In the genomic region with DNA sequence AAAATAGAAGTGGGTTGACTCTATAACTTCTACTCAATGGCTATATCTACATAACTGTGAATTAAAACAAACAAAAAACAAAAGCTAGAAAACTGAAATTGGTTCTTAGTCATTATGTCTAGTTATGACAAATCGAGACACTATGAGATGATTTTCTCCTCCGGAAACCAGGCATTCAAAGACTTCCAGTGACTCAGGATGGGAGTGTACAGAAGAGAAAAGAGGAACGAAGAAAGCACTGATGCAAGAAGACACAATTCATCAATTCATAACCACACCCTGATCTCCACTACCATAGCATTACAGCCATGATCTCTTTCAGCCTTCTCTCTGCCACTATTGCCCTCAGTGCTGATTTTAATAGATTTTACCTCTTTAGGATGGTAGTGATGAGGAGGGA, we compare ENCODE assay signal across 1 cellular context.
TF ChIP-seq lines count a peak whose summit lies in the region.

No MANE protein-coding gene starts in this region.

TF ChIP-seq in HepG2, 621 proteins besides CTCF, POLR2A, EP300 and RAD21 (continued from another document):
- TF ChIP-seq, protein P1, sequence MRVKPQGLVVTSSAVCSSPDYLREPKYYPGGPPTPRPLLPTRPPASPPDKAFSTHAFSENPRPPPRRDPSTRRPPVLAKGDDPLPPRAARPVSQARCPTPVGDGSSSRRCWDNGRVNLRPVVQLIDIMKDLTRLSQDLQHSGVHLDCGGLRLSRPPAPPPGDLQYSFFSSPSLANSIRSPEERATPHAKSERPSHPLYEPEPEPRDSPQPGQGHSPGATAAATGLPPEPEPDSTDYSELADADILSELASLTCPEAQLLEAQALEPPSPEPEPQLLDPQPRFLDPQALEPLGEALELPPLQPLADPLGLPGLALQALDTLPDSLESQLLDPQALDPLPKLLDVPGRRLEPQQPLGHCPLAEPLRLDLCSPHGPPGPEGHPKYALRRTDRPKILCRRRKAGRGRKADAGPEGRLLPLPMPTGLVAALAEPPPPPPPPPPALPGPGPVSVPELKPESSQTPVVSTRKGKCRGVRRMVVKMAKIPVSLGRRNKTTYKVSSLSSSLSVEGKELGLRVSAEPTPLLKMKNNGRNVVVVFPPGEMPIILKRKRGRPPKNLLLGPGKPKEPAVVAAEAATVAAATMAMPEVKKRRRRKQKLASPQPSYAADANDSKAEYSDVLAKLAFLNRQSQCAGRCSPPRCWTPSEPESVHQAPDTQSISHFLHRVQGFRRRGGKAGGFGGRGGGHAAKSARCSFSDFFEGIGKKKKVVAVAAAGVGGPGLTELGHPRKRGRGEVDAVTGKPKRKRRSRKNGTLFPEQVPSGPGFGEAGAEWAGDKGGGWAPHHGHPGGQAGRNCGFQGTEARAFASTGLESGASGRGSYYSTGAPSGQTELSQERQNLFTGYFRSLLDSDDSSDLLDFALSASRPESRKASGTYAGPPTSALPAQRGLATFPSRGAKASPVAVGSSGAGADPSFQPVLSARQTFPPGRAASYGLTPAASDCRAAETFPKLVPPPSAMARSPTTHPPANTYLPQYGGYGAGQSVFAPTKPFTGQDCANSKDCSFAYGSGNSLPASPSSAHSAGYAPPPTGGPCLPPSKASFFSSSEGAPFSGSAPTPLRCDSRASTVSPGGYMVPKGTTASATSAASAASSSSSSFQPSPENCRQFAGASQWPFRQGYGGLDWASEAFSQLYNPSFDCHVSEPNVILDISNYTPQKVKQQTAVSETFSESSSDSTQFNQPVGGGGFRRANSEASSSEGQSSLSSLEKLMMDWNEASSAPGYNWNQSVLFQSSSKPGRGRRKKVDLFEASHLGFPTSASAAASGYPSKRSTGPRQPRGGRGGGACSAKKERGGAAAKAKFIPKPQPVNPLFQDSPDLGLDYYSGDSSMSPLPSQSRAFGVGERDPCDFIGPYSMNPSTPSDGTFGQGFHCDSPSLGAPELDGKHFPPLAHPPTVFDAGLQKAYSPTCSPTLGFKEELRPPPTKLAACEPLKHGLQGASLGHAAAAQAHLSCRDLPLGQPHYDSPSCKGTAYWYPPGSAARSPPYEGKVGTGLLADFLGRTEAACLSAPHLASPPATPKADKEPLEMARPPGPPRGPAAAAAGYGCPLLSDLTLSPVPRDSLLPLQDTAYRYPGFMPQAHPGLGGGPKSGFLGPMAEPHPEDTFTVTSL (CRISPR knock-in tag; IDR thresholded peaks at IDR 0.05; ENCODE audit: borderline replicate concordance): no peak
- TF ChIP-seq, protein P2, sequence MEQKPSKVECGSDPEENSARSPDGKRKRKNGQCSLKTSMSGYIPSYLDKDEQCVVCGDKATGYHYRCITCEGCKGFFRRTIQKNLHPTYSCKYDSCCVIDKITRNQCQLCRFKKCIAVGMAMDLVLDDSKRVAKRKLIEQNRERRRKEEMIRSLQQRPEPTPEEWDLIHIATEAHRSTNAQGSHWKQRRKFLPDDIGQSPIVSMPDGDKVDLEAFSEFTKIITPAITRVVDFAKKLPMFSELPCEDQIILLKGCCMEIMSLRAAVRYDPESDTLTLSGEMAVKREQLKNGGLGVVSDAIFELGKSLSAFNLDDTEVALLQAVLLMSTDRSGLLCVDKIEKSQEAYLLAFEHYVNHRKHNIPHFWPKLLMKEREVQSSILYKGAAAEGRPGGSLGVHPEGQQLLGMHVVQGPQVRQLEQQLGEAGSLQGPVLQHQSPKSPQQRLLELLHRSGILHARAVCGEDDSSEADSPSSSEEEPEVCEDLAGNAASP (CRISPR knock-in tag; IDR thresholded peaks at IDR 0.05; ENCODE audit: borderline replicate concordance): no peak
- TF ChIP-seq BRCA1 (CRISPR knock-in tag; IDR thresholded peaks at IDR 0.05) (no peak), ATAD3A (CRISPR knock-in tag; IDR thresholded peaks at IDR 0.05) (no peak), PAX8 (CRISPR knock-in tag; IDR thresholded peaks at IDR 0.05; ENCODE audit: borderline replicate concordance) (no peak)
